ENCODE assay signal across 8 cellular contexts in genomic region chr10:103554488-103555320, GRCh38.
DNase-seq lines count a peak whose midpoint lies in the region; ATAC-seq and TF ChIP-seq lines count a peak whose summit lies in the region.

No MANE protein-coding gene starts in this region.

- CTCF ChIA-PET in BJ (lab: Yijun Ruan, JAX) = interaction anchor here (1.0 to 1.8 kb wide), 3 partner anchors 9 to 157 kb away, joined by 3 to 5 read pairs (median 3); no protein-coding TSS in a partner anchor

- H3K4me3 ChIP-seq in BJ (ENCODE audit: low read depth, low read length) (peak overlapping the region; percentile 42), RWPE2 (ENCODE audit: severe bottlenecking) (peak overlapping the region; percentile 24), cardiac fibroblast (replicated peaks in 1 of 2; ENCODE audit: low read depth in 2 of 2, low read length in 2 of 2) (peak overlapping the region in 1 of 2 donors; percentile 28), spleen (peak overlapping the region in 6 of 8 donors; percentile 26 to 68 (median 36))
- no peak overlapping the region for H3K4me3 ChIP-seq in effector memory CD4-positive, alpha-beta T cell (ENCODE audit: insufficient read depth, low read depth, low read length, poor library complexity, severe bottlenecking)

- POLR2A ChIA-PET in BJ (lab: Charles Lee) = no interaction called here

- no peak for TF ChIP-seq POLR2A in spleen (IDR thresholded peaks at IDR 0.05)

- H3K9me3 ChIP-seq in RWPE2 (ENCODE audit: severe bottlenecking) = no peaks in the 10 kb centered on the region
- H3K9me3 ChIP-seq in spleen = no peaks in the 10 kb centered on the region
- no peaks in the 10 kb centered on the region for H3K9me3 ChIP-seq in effector memory CD4-positive, alpha-beta T cell (ENCODE audit: control insufficient read depth, low read length)

- DNase-seq in BJ (ENCODE audit: low read depth) (no peak), HK-2 (ENCODE audit: unreplicated experiment) (peak; percentile 50), RWPE2 (ENCODE audit: low spot score) (no peak), cardiac fibroblast (ENCODE audit: low read depth in 2 of 2) (peak; percentile 35 to 64), islet precursor cell (peak; percentile 89), spleen (no peak)
- DNase-seq in effector memory CD4-positive, alpha-beta T cell = no peak

- no peak for TF ChIP-seq CTCF in BJ (IDR thresholded peaks at IDR 0.05; ENCODE audit: insufficient read depth, low read depth, low read length)
- no peak for TF ChIP-seq CTCF in RWPE2 (IDR thresholded peaks at IDR 0.05; ENCODE audit: poor library complexity, severe bottlenecking)
- no peak for TF ChIP-seq CTCF in cardiac fibroblast (IDR thresholded peaks at IDR 0.05; ENCODE audit: low read depth, low read length)
- TF ChIP-seq CTCF in spleen (IDR thresholded peaks at IDR 0.05 in 8 of 11, conservative IDR thresholded peaks at IDR 0.05 in 3 of 11) = no peak

- 4 to 21% (median 8%) methylated on average over 10 to 41 of the region's 43 CpGs for WGBS in spleen, 5 donors

- H3K4me1 ChIP-seq in RWPE2 (ENCODE audit: insufficient read depth, poor library complexity, severe bottlenecking) (no peaks in the 10 kb centered on the region), spleen (peaks cover 0 to 36% (median 14%) of the 10 kb centered on the region in 6 donors)
- no peaks in the 10 kb centered on the region for H3K4me1 ChIP-seq in effector memory CD4-positive, alpha-beta T cell (ENCODE audit: control insufficient read depth, insufficient read depth, low read length, poor library complexity, severe bottlenecking)

- H3K27ac ChIP-seq in RWPE2 (ENCODE audit: poor library complexity, severe bottlenecking) (no peak overlapping the region), spleen (no peak overlapping the region)
- no peak overlapping the region for H3K27ac ChIP-seq in effector memory CD4-positive, alpha-beta T cell (ENCODE audit: insufficient read depth, low read length, poor library complexity, severe bottlenecking)

- H3K36me3 ChIP-seq in BJ (ENCODE audit: control insufficient read depth, insufficient read depth, low read length) = no peaks in the 10 kb centered on the region
- no peaks in the 10 kb centered on the region for H3K36me3 ChIP-seq in RWPE2 (ENCODE audit: low read depth)
- H3K36me3 ChIP-seq in spleen = no peaks in the 10 kb centered on the region
- H3K36me3 ChIP-seq in effector memory CD4-positive, alpha-beta T cell (ENCODE audit: control insufficient read depth, insufficient read depth, low read length) = no peaks in the 10 kb centered on the region

- peak; percentile 83 for ATAC-seq in RWPE2 (ENCODE audit: low read depth)
- no peak for ATAC-seq in GM18498 (IDR thresholded peaks at IDR 0.05; ENCODE audit: unreplicated experiment)

- H3K27me3 ChIP-seq in BJ (ENCODE audit: control insufficient read depth, insufficient read depth, low read length) (peaks cover 15% of the 10 kb centered on the region), RWPE2 (ENCODE audit: insufficient read depth, poor library complexity, severe bottlenecking) (no peaks in the 10 kb centered on the region), spleen (replicated peaks in 1 of 7) (peaks cover 0 to 60% (median 4%) of the 10 kb centered on the region in 7 donors)
- H3K27me3 ChIP-seq in effector memory CD4-positive, alpha-beta T cell (replicated peaks; ENCODE audit: control insufficient read depth, insufficient read depth, low read length, poor library complexity, severe bottlenecking) = no peaks in the 10 kb centered on the region

- intact Hi-C loops in spleen (cut with DNase I; ENCODE audit: low total_unique reads) = no loop called here

Comparison
In these comparisons a context has a peak if more than half of its experiments do, and no peak if none do; other contexts are left out.
1. DNase-seq: peak in HK-2 (single experiment), cardiac fibroblast (2 of 2) and islet precursor cell (single experiment); none in BJ (single experiment), RWPE2 (single experiment), spleen (single experiment) and effector memory CD4-positive, alpha-beta T cell (0 of 3).